In genomic region chr11:65695459-65696241, GRCh38 we compare ENCODE assay signal across 1 cellular context.
TF ChIP-seq lines count a peak whose summit lies in the region.

No MANE protein-coding gene starts in this region.

TF ChIP-seq in K562, 482 proteins besides CTCF, POLR2A, EP300 and RAD21 (continued from another document):
- TF ChIP-seq, protein P1, sequence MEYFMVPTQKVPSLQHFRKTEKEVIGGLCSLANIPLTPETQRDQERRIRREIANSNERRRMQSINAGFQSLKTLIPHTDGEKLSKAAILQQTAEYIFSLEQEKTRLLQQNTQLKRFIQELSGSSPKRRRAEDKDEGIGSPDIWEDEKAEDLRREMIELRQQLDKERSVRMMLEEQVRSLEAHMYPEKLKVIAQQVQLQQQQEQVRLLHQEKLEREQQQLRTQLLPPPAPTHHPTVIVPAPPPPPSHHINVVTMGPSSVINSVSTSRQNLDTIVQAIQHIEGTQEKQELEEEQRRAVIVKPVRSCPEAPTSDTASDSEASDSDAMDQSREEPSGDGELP (CRISPR knock-in tag; IDR thresholded peaks at IDR 0.05; ENCODE audit: borderline replicate concordance) = no peak
- TF ChIP-seq ZFP30 (CRISPR knock-in tag; IDR thresholded peaks at IDR 0.05; ENCODE audit: borderline replicate concordance) = no peak
- no peak for TF ChIP-seq FOS (IDR thresholded peaks at IDR 0.05; ENCODE audit: extremely low read depth, insufficient read length)
- no peak for TF ChIP-seq PTBP1 (IDR thresholded peaks at IDR 0.05; ENCODE audit: low read depth, low read length)
- no peak for TF ChIP-seq NR2C2 (CRISPR knock-in tag; IDR thresholded peaks at IDR 0.05)
- TF ChIP-seq NR2C2 (tag; IDR thresholded peaks at IDR 0.05) = no peak
- no peak for TF ChIP-seq OTX1 (CRISPR knock-in tag; IDR thresholded peaks at IDR 0.05)
- no peak for TF ChIP-seq ZNF695 (CRISPR knock-in tag; IDR thresholded peaks at IDR 0.05)
- no peak for TF ChIP-seq KLF16 (IDR thresholded peaks at IDR 0.05)
- TF ChIP-seq SMAD1 (IDR thresholded peaks at IDR 0.05; ENCODE audit: low read depth, low read length, partially characterized antibody) = no peak
- TF ChIP-seq ZNF274 (IDR thresholded peaks at IDR 0.05; ENCODE audit: borderline replicate concordance, low read depth, low read length) = no peak
- no peak for TF ChIP-seq RBM22 (IDR thresholded peaks at IDR 0.05; ENCODE audit: low read depth, low read length, poor library complexity, severe bottlenecking)
